In genomic region chr14:73645248-73645610, GRCh38 we compare ENCODE assay signal across 8 cellular contexts. TPM values are rescaled to one million over a fixed set of nuclear protein-coding genes. Genes with fewer than 3 reads are reported as not detected.
DNase-seq lines count a peak whose midpoint lies in the region; ATAC-seq, FAIRE-seq and TF ChIP-seq lines count a peak whose summit lies in the region.

No MANE protein-coding gene starts in this region.

- TF ChIP-seq CTCF in kidney (IDR thresholded peaks at IDR 0.05; ENCODE audit: borderline replicate concordance, extremely low read depth, insufficient read depth) (no peak), thyroid gland (IDR thresholded peaks at IDR 0.05) (no peak)

- no peak for FAIRE-seq in kidney (lab: Jason Lieb, UNC)

- H3K4me1 Mint-ChIP-seq in activated CD4-positive, alpha-beta T cell treated with anti-CD3 and anti-CD28 coated beads, Interleukin-2, amount 10 ng/mL, durations not matched to agents 24 days and 14 days: peaks cover 12% of the 10 kb centered on the region
- H3K4me1 Mint-ChIP-seq in activated T-helper 17 cell treated with anti-CD3 and anti-CD28 coated beads, Interleukin-2, amount 50 U/mL, for 72 hours: peaks cover 9% of the 10 kb centered on the region

- H3K27me3 ChIP-seq in thyroid gland: no peaks in the 10 kb centered on the region

- ATAC-seq in activated T-helper 17 cell treated with anti-CD3 and anti-CD28 coated beads, Interleukin-2, amount 50 U/mL, for 72 hours (replicated peaks): no peak
- ATAC-seq in GM21737 (IDR thresholded peaks at IDR 0.05; ENCODE audit: unreplicated experiment): no peak

- peak overlapping the region; percentile 90 to 93 for H3K4me3 ChIP-seq in kidney (ENCODE audit: low read length in 2 of 2)
- peak overlapping the region; percentile 48 to 87 (median 53) for H3K4me3 ChIP-seq in thyroid gland (replicated peaks in 1 of 3)

- peak overlapping the region; percentile 71 for H3K27ac Mint-ChIP-seq in activated CD4-positive, alpha-beta T cell treated with anti-CD3 and anti-CD28 coated beads, Interleukin-2, amount 10 ng/mL, durations not matched to agents 24 days and 14 days
- peak overlapping the region; percentile 93 for H3K27ac Mint-ChIP-seq in activated T-helper 17 cell treated with anti-CD3 and anti-CD28 coated beads, Interleukin-2, amount 50 U/mL, for 72 hours

- H3K9me3 Mint-ChIP-seq in activated CD4-positive, alpha-beta T cell treated with anti-CD3 and anti-CD28 coated beads, Interleukin-2, amount 10 ng/mL, durations not matched to agents 24 days and 14 days: no peaks in the 10 kb centered on the region
- H3K9me3 Mint-ChIP-seq in activated T-helper 17 cell treated with anti-CD3 and anti-CD28 coated beads, Interleukin-2, amount 50 U/mL, for 72 hours: no peaks in the 10 kb centered on the region

- peak overlapping the region; percentile 87 for H3K4me3 Mint-ChIP-seq in activated CD4-positive, alpha-beta T cell treated with anti-CD3 and anti-CD28 coated beads, Interleukin-2, amount 10 ng/mL, durations not matched to agents 24 days and 14 days
- H3K4me3 Mint-ChIP-seq in activated T-helper 17 cell treated with anti-CD3 and anti-CD28 coated beads, Interleukin-2, amount 50 U/mL, for 72 hours: peak overlapping the region; percentile 92

- H3K4me1 ChIP-seq in kidney (ENCODE audit: control insufficient read depth in 1 of 2, insufficient read depth in 1 of 2, low read depth in 1 of 2, low read length in 2 of 2): peaks cover 6 to 8% of the 10 kb centered on the region in 2 donors
- H3K4me1 ChIP-seq in thyroid gland: peaks cover 5 to 10% of the 10 kb centered on the region in 2 donors

- H3K27me3 Mint-ChIP-seq in activated CD4-positive, alpha-beta T cell treated with anti-CD3 and anti-CD28 coated beads, Interleukin-2, amount 10 ng/mL, durations not matched to agents 24 days and 14 days: no peaks in the 10 kb centered on the region
- no peaks in the 10 kb centered on the region for H3K27me3 Mint-ChIP-seq in activated T-helper 17 cell treated with anti-CD3 and anti-CD28 coated beads, Interleukin-2, amount 50 U/mL, for 72 hours

- H3K9ac ChIP-seq in kidney (ENCODE audit: low read length in 2 of 2): peak overlapping the region; percentile 65 to 66

- H3K36me3 Mint-ChIP-seq in activated CD4-positive, alpha-beta T cell treated with anti-CD3 and anti-CD28 coated beads, Interleukin-2, amount 10 ng/mL, durations not matched to agents 24 days and 14 days (ENCODE audit: low read depth): no peaks in the 10 kb centered on the region
- no peaks in the 10 kb centered on the region for H3K36me3 Mint-ChIP-seq in activated T-helper 17 cell treated with anti-CD3 and anti-CD28 coated beads, Interleukin-2, amount 50 U/mL, for 72 hours (ENCODE audit: low read depth)

- no peak for TF ChIP-seq POLR2A in thyroid gland (IDR thresholded peaks at IDR 0.05)

- DNase-seq in activated CD4-positive, alpha-beta T cell treated with anti-CD3 and anti-CD28 coated beads, Interleukin-2, amount 10 ng/mL, durations not matched to agents 24 days and 14 days: no peak
- DNase-seq in activated CD4-positive, alpha-beta T cell treated with anti-CD3 and anti-CD28 coated beads, Interleukin-2, amount 50 U/mL, for 48 hours: no peak
- no peak for DNase-seq in kidney
- DNase-seq in thyroid gland: no peak
- no peak for DNase-seq in posterior vena cava (ENCODE audit: low spot score)
- no peak for DNase-seq in activated CD8-positive, alpha-beta memory T cell treated with anti-CD3 and anti-CD28 coated beads, Interleukin-2, amount 50 U/mL, for 48 hours

- H3K9me3 ChIP-seq in kidney (ENCODE audit: control insufficient read depth in 1 of 2, low read length in 2 of 2) (no peaks in the 10 kb centered on the region), thyroid gland (no peaks in the 10 kb centered on the region)

- H3K27ac ChIP-seq in kidney (ENCODE audit: low read depth in 2 of 2, low read length in 2 of 2): peak overlapping the region; percentile 43 to 88
- H3K27ac ChIP-seq in thyroid gland: peak overlapping the region; percentile 8 to 78 (median 76)

- WGBS in thyroid gland, 2 donors: 2 to 5% methylated on average over 7 of the region's 7 CpGs

- intact Hi-C loops in activated CD4-positive, alpha-beta T cell treated with anti-CD3 and anti-CD28 coated beads, Interleukin-2, amount 10 ng/mL, durations not matched to agents 24 days and 14 days (cut with micrococcal nuclease): loop anchor here (2.0 kb wide), 1 partner anchor 68 kb away; no protein-coding TSS in a partner anchor
- intact Hi-C loops in kidney (cut with DNase I) (no loop called here), thyroid gland (cut with DNase I) (no loop called here), posterior vena cava (cut with DNase I) (no loop called here)

- H3K36me3 ChIP-seq in kidney (ENCODE audit: control insufficient read depth in 1 of 2, insufficient read depth in 2 of 2, low read length in 2 of 2) (no peaks in the 10 kb centered on the region), thyroid gland (no peaks in the 10 kb centered on the region)

RNA-seq across cellular contexts. Expression of gene DNAL1, which starts 0.4 kb away (rescaled TPM):
- 6.6 and 6.8 TPM in 2 replicates for total RNA-seq in activated CD4-positive, alpha-beta T cell treated with anti-CD3 and anti-CD28 coated beads, Interleukin-2, amount 10 ng/mL, durations not matched to agents 24 days and 14 days
- total RNA-seq in activated T-helper 17 cell treated with anti-CD3 and anti-CD28 coated beads, Interleukin-2, amount 50 U/mL, for 72 hours: 1 to 10 TPM; 3.9 to 7.6 TPM
- total RNA-seq in kidney (32.3 TPM), thyroid gland (10 to 100 TPM; 16.7 to 47.8 (median 23.9) TPM), posterior vena cava (10 to 100 TPM; 20.2 to 32.7 TPM)
- 9.3 TPM for polyA plus RNA-seq in kidney (ENCODE audit: insufficient read depth, low read depth, low replicate concordance)

RNA-seq across cellular contexts. Expression of gene ACOT6, which starts 32.9 kb away (rescaled TPM):
- total RNA-seq in activated CD4-positive, alpha-beta T cell treated with anti-CD3 and anti-CD28 coated beads, Interleukin-2, amount 10 ng/mL, durations not matched to agents 24 days and 14 days: not detected in 2 replicates
- total RNA-seq in activated T-helper 17 cell treated with anti-CD3 and anti-CD28 coated beads, Interleukin-2, amount 50 U/mL, for 72 hours: not detected
- total RNA-seq in kidney (not detected), thyroid gland (not detected), posterior vena cava (not detected)
- 1.4 TPM for polyA plus RNA-seq in kidney (ENCODE audit: insufficient read depth, low read depth, low replicate concordance)

RNA-seq across cellular contexts. Expression of gene ACOT4, which starts 53.6 kb away (rescaled TPM):
- 1.3 and 1.4 TPM in 2 replicates for total RNA-seq in activated CD4-positive, alpha-beta T cell treated with anti-CD3 and anti-CD28 coated beads, Interleukin-2, amount 10 ng/mL, durations not matched to agents 24 days and 14 days
- 1 to 10 TPM; 1.4 to 1.8 TPM for total RNA-seq in activated T-helper 17 cell treated with anti-CD3 and anti-CD28 coated beads, Interleukin-2, amount 50 U/mL, for 72 hours
- 3.1 TPM for total RNA-seq in kidney
- polyA plus RNA-seq in kidney (ENCODE audit: insufficient read depth, low read depth, low replicate concordance): 10.6 TPM
- total RNA-seq in thyroid gland: 1 to 10 TPM; 1.1 to 2.9 (median 1.4) TPM
- total RNA-seq in posterior vena cava: 1 to 10 TPM in 1 of 2 donors, under 1 TPM in 1; 0.33 to 1.8 TPM
